1 cellular context compared by ENCODE assay signal in the genomic region with DNA sequence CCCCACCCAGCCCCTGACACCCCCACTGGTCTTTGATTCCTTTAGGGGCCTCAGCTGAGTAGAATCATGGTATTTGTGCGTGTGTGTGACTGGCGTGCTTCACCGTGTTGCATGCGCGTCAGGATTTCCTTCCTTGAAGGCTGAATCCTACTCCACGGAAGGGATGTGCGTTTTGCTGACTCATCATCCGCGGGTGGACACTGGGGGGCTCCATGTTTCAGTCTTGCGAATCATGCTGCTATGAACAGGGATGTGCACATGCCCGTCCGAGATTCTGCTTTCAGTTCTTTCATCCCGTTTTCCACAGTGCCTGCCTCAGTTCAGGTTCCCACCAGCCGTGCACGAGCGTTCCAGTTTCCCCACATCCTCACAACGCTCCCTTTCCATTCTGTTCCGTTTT.
TF ChIP-seq lines count a peak whose summit lies in the region.

No MANE protein-coding gene starts in this region.

TF ChIP-seq in K562, 482 proteins besides CTCF, POLR2A, EP300 and RAD21 (continued from another document):
- TF ChIP-seq, protein P1, sequence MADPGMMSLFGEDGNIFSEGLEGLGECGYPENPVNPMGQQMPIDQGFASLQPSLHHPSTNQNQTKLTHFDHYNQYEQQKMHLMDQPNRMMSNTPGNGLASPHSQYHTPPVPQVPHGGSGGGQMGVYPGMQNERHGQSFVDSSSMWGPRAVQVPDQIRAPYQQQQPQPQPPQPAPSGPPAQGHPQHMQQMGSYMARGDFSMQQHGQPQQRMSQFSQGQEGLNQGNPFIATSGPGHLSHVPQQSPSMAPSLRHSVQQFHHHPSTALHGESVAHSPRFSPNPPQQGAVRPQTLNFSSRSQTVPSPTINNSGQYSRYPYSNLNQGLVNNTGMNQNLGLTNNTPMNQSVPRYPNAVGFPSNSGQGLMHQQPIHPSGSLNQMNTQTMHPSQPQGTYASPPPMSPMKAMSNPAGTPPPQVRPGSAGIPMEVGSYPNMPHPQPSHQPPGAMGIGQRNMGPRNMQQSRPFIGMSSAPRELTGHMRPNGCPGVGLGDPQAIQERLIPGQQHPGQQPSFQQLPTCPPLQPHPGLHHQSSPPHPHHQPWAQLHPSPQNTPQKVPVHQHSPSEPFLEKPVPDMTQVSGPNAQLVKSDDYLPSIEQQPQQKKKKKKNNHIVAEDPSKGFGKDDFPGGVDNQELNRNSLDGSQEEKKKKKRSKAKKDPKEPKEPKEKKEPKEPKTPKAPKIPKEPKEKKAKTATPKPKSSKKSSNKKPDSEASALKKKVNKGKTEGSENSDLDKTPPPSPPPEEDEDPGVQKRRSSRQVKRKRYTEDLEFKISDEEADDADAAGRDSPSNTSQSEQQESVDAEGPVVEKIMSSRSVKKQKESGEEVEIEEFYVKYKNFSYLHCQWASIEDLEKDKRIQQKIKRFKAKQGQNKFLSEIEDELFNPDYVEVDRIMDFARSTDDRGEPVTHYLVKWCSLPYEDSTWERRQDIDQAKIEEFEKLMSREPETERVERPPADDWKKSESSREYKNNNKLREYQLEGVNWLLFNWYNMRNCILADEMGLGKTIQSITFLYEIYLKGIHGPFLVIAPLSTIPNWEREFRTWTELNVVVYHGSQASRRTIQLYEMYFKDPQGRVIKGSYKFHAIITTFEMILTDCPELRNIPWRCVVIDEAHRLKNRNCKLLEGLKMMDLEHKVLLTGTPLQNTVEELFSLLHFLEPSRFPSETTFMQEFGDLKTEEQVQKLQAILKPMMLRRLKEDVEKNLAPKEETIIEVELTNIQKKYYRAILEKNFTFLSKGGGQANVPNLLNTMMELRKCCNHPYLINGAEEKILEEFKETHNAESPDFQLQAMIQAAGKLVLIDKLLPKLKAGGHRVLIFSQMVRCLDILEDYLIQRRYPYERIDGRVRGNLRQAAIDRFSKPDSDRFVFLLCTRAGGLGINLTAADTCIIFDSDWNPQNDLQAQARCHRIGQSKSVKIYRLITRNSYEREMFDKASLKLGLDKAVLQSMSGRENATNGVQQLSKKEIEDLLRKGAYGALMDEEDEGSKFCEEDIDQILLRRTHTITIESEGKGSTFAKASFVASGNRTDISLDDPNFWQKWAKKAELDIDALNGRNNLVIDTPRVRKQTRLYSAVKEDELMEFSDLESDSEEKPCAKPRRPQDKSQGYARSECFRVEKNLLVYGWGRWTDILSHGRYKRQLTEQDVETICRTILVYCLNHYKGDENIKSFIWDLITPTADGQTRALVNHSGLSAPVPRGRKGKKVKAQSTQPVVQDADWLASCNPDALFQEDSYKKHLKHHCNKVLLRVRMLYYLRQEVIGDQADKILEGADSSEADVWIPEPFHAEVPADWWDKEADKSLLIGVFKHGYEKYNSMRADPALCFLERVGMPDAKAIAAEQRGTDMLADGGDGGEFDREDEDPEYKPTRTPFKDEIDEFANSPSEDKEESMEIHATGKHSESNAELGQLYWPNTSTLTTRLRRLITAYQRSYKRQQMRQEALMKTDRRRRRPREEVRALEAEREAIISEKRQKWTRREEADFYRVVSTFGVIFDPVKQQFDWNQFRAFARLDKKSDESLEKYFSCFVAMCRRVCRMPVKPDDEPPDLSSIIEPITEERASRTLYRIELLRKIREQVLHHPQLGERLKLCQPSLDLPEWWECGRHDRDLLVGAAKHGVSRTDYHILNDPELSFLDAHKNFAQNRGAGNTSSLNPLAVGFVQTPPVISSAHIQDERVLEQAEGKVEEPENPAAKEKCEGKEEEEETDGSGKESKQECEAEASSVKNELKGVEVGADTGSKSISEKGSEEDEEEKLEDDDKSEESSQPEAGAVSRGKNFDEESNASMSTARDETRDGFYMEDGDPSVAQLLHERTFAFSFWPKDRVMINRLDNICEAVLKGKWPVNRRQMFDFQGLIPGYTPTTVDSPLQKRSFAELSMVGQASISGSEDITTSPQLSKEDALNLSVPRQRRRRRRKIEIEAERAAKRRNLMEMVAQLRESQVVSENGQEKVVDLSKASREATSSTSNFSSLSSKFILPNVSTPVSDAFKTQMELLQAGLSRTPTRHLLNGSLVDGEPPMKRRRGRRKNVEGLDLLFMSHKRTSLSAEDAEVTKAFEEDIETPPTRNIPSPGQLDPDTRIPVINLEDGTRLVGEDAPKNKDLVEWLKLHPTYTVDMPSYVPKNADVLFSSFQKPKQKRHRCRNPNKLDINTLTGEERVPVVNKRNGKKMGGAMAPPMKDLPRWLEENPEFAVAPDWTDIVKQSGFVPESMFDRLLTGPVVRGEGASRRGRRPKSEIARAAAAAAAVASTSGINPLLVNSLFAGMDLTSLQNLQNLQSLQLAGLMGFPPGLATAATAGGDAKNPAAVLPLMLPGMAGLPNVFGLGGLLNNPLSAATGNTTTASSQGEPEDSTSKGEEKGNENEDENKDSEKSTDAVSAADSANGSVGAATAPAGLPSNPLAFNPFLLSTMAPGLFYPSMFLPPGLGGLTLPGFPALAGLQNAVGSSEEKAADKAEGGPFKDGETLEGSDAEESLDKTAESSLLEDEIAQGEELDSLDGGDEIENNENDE (IDR thresholded peaks at IDR 0.05; ENCODE audit: low read depth, low read length): no peak
- TF ChIP-seq ZNF212 (CRISPR knock-in tag; IDR thresholded peaks at IDR 0.05): no peak
- TF ChIP-seq, protein P2, sequence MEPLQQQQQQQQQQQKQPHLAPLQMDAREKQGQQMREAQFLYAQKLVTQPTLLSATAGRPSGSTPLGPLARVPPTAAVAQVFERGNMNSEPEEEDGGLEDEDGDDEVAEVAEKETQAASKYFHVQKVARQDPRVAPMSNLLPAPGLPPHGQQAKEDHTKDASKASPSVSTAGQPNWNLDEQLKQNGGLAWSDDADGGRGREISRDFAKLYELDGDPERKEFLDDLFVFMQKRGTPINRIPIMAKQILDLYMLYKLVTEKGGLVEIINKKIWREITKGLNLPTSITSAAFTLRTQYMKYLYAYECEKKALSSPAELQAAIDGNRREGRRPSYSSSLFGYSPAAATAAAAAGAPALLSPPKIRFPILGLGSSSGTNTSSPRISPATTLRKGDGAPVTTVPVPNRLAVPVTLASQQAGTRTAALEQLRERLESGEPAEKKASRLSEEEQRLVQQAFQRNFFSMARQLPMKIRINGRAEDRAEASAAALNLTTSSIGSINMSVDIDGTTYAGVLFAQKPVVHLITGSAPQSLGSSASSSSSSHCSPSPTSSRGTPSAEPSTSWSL (CRISPR knock-in tag; IDR thresholded peaks at IDR 0.05; ENCODE audit: borderline replicate concordance): no peak
- TF ChIP-seq SIRT6 (IDR thresholded peaks at IDR 0.05; ENCODE audit: low read depth, low read length): no peak
- no peak for TF ChIP-seq PTRF (tag; IDR thresholded peaks at IDR 0.05)
- TF ChIP-seq FOXA1 (IDR thresholded peaks at IDR 0.05; ENCODE audit: borderline replicate concordance): no peak
- no peak for TF ChIP-seq ZNF77 (CRISPR knock-in tag; IDR thresholded peaks at IDR 0.05)
- no peak for TF ChIP-seq PML (IDR thresholded peaks at IDR 0.05; ENCODE audit: low read length)
- no peak for TF ChIP-seq ZZZ3 (IDR thresholded peaks at IDR 0.05)
- no peak for TF ChIP-seq ZNF408 (CRISPR knock-in tag; IDR thresholded peaks at IDR 0.05; ENCODE audit: low read depth)
- no peak for TF ChIP-seq ELF4 (CRISPR knock-in tag; IDR thresholded peaks at IDR 0.05)
- TF ChIP-seq, protein P3, sequence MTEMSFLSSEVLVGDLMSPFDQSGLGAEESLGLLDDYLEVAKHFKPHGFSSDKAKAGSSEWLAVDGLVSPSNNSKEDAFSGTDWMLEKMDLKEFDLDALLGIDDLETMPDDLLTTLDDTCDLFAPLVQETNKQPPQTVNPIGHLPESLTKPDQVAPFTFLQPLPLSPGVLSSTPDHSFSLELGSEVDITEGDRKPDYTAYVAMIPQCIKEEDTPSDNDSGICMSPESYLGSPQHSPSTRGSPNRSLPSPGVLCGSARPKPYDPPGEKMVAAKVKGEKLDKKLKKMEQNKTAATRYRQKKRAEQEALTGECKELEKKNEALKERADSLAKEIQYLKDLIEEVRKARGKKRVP (CRISPR knock-in tag; IDR thresholded peaks at IDR 0.05): no peak
- peak; percentile 21; the same call in 1 of the 2 replicates for TF ChIP-seq NFE2 (IDR thresholded peaks at IDR 0.05; ENCODE audit: low read depth)
- TF ChIP-seq ZNF76 (CRISPR knock-in tag; IDR thresholded peaks at IDR 0.05; ENCODE audit: borderline replicate concordance): no peak
- no peak for TF ChIP-seq ZNF644 (tag; IDR thresholded peaks at IDR 0.05; ENCODE audit: low read depth)
- no peak for TF ChIP-seq NUFIP1 (IDR thresholded peaks at IDR 0.05; ENCODE audit: partially characterized antibody)
- no peak for TF ChIP-seq TSC22D4 (tag; IDR thresholded peaks at IDR 0.05)
- no peak for TF ChIP-seq MBD2 (IDR thresholded peaks at IDR 0.05; ENCODE audit: borderline replicate concordance, low read depth)
- no peak for TF ChIP-seq SMC3 (conservative IDR thresholded peaks at IDR 0.05; ENCODE audit: insufficient read depth, low read depth, low read length)
- TF ChIP-seq FOXP1 (CRISPR knock-in tag; IDR thresholded peaks at IDR 0.05): no peak
- peak; percentile 87 for TF ChIP-seq MAFK (IDR thresholded peaks at IDR 0.05; ENCODE audit: low read length)
